28 cellular contexts compared by ENCODE assay signal in the genomic region with DNA sequence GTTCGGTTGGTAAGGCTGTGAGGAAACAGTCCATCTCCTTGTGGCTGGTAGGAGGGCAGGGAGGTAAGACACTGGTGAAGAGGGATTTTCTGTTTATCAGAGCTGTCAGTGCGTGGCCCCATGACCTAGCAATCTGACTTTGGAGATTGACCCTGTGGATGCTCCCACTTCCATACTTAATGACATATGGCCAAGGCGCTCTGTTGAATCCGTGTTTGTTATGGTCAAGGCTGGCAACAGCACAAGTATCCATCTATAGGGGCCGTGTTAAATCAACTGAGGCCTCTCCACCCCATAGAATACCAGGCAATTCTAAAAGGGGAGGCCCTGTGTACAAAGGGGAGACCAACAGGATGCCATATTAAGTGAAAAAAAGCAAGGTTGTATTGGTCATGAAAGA.
"Had no signal": no experiment of that assay in that cellular context is flagged by ENCODE, and none has a peak within 500 bp of the region (broad histone marks: within the 10 kb centered on the region; RNA-seq: fewer than 3 reads in every experiment).

No MANE protein-coding gene starts in this region.

- H3K36me3 Mint-ChIP-seq: stimulated activated effector memory CD8-positive, alpha-beta T cell treated with anti-CD3 and anti-CD28 coated beads, Interleukin-12 subunit alpha, Interleukin-12 subunit beta, amount 100 ng/mL, for 72 hours; stimulated activated memory B cell treated with anti-CD40 and anti-IgM and Interleukin-4, amounts not matched to agents 10 μg/mL and 1 μg/mL and 100 μg/mL, for 72 hours; stimulated activated naive B cell treated with anti-CD40 and anti-IgM and Interleukin-4, amounts not matched to agents 10 μg/mL and 1 μg/mL and 100 μg/mL, for 72 hours; type B pancreatic cell had no signal

- DNase-seq: stimulated activated CD4-positive, alpha-beta T cell treated with anti-CD3 and anti-CD28 coated beads, Interleukin-2, amount 100 ng/mL, for 48 hours; stimulated activated CD4-positive, alpha-beta T cell treated with anti-CD3 and anti-CD28 coated beads, Interleukin-4, amount 100 ng/mL, for 1 hour; stimulated activated CD4-positive, alpha-beta T cell treated with anti-CD3 and anti-CD28 coated beads, Interleukin-4, amount 100 ng/mL, for 24 hours; stimulated activated CD4-positive, alpha-beta T cell treated with anti-CD3 and anti-CD28 coated beads, Interleukin-4, amount 100 ng/mL, for 4 hours; stimulated activated CD8-positive, alpha-beta memory T cell treated with anti-CD3 and anti-CD28 coated beads, Interleukin-4, amount 100 ng/mL, for 48 hours; stimulated activated naive B cell treated with anti-CD40 and anti-IgM and Interleukin-4, amounts not matched to agents 10 μg/mL and 1 μg/mL and 100 μg/mL, for 72 hours; stimulated activated naive CD4-positive, alpha-beta T cell; stimulated activated naive CD4-positive, alpha-beta T cell treated with Interleukin-2 at 50 U/mL for 16 hours; stimulated activated naive CD8-positive, alpha-beta T cell treated with anti-CD3 and anti-CD28 coated beads, Interleukin-15, amount 100 ng/mL, for 72 hours; stimulated activated naive CD8-positive, alpha-beta T cell treated with anti-CD3 and anti-CD28 coated beads, Interleukin-15, Interleukin-2, amounts not matched to agents 100 U/mL and 50 U/mL, for 24 hours; stomach; substantia nigra; testis; thyroid gland; tibial artery; transverse colon; trophoblast cell; upper lobe of left lung; upper lobe of right lung; uterus had no signal

- H3K27ac ChIP-seq: stomach, suprapubic skin, testis, thoracic aorta, thyroid gland, tibial artery, tibial nerve, transverse colon, upper lobe of left lung, upper lobe of right lung, uterus, vagina had no signal

- H3K4me1 ChIP-seq: stomach, suprapubic skin, thyroid gland, tibial artery, tibial nerve, upper lobe of left lung, upper lobe of right lung, uterus, vagina had no signal

- H3K27me3 ChIP-seq: testis, thyroid gland, tibial artery, tibial nerve, transverse colon, upper lobe of left lung, upper lobe of right lung, uterus, vagina had no signal

- H3K4me3 Mint-ChIP-seq: stimulated activated effector memory CD8-positive, alpha-beta T cell treated with anti-CD3 and anti-CD28 coated beads, Interleukin-12 subunit alpha, Interleukin-12 subunit beta, amount 100 ng/mL, for 72 hours; stimulated activated memory B cell treated with anti-CD40 and anti-IgM and Interleukin-4, amounts not matched to agents 10 μg/mL and 1 μg/mL and 100 μg/mL, for 72 hours; stimulated activated naive B cell treated with anti-CD40 and anti-IgM and Interleukin-4, amounts not matched to agents 10 μg/mL and 1 μg/mL and 100 μg/mL, for 72 hours; stimulated activated naive CD8-positive, alpha-beta T cell treated with anti-CD3 and anti-CD28 coated beads, Interleukin-15, amount 100 ng/mL, for 72 hours; stimulated activated naive CD8-positive, alpha-beta T cell treated with anti-CD3 and anti-CD28 coated beads, Interleukin-15, Interleukin-2, amounts not matched to agents 100 ng/mL and 50 ng/mL, for 24 hours; type B pancreatic cell had no signal

- ATAC-seq: stimulated activated effector memory CD8-positive, alpha-beta T cell treated with anti-CD3 and anti-CD28 coated beads, Interleukin-12 subunit alpha, Interleukin-12 subunit beta, amount 100 ng/mL, for 72 hours; stimulated activated memory B cell treated with anti-CD40 and anti-IgM and Interleukin-4, amounts not matched to agents 10 μg/mL and 1 μg/mL and 100 μg/mL, for 72 hours; stimulated activated naive B cell treated with anti-CD40 and anti-IgM and Interleukin-4, amounts not matched to agents 10 μg/mL and 1 μg/mL and 100 μg/mL, for 72 hours; stimulated activated naive CD8-positive, alpha-beta T cell treated with anti-CD3 and anti-CD28 coated beads, Interleukin-15, amount 100 ng/mL, for 72 hours; stimulated activated naive CD8-positive, alpha-beta T cell treated with anti-CD3 and anti-CD28 coated beads, Interleukin-15, Interleukin-2, amounts not matched to agents 100 U/mL and 50 U/mL, for 24 hours; upper lobe of right lung had no signal

- H3K27ac Mint-ChIP-seq: stimulated activated effector memory CD8-positive, alpha-beta T cell treated with anti-CD3 and anti-CD28 coated beads, Interleukin-12 subunit alpha, Interleukin-12 subunit beta, amount 100 ng/mL, for 72 hours; stimulated activated memory B cell treated with anti-CD40 and anti-IgM and Interleukin-4, amounts not matched to agents 10 μg/mL and 1 μg/mL and 100 μg/mL, for 72 hours; stimulated activated naive B cell treated with anti-CD40 and anti-IgM and Interleukin-4, amounts not matched to agents 10 μg/mL and 1 μg/mL and 100 μg/mL, for 72 hours; stimulated activated naive CD8-positive, alpha-beta T cell treated with anti-CD3 and anti-CD28 coated beads, Interleukin-15, amount 100 ng/mL, for 72 hours; stimulated activated naive CD8-positive, alpha-beta T cell treated with anti-CD3 and anti-CD28 coated beads, Interleukin-15, Interleukin-2, amounts not matched to agents 100 ng/mL and 50 ng/mL, for 24 hours; type B pancreatic cell had no signal

- H3K36me3 ChIP-seq: stomach, suprapubic skin, thoracic aorta, thyroid gland, tibial artery, tibial nerve, transverse colon, upper lobe of left lung, upper lobe of right lung, uterus, vagina had no signal

- H3K4me3 ChIP-seq: stomach, suprapubic skin, testis, thoracic aorta, thyroid gland, tibial artery, tibial nerve, transverse colon, upper lobe of left lung, upper lobe of right lung, uterus, vagina had no signal

- H3K4me1 Mint-ChIP-seq: stimulated activated effector memory CD8-positive, alpha-beta T cell treated with anti-CD3 and anti-CD28 coated beads, Interleukin-12 subunit alpha, Interleukin-12 subunit beta, amount 100 ng/mL, for 72 hours; stimulated activated memory B cell treated with anti-CD40 and anti-IgM and Interleukin-4, amounts not matched to agents 10 μg/mL and 1 μg/mL and 100 μg/mL, for 72 hours; stimulated activated naive B cell treated with anti-CD40 and anti-IgM and Interleukin-4, amounts not matched to agents 10 μg/mL and 1 μg/mL and 100 μg/mL, for 72 hours; stimulated activated naive CD8-positive, alpha-beta T cell treated with anti-CD3 and anti-CD28 coated beads, Interleukin-15, amount 100 ng/mL, for 72 hours had no signal

- H3K9me3 Mint-ChIP-seq: stimulated activated effector memory CD8-positive, alpha-beta T cell treated with anti-CD3 and anti-CD28 coated beads, Interleukin-12 subunit alpha, Interleukin-12 subunit beta, amount 100 ng/mL, for 72 hours; stimulated activated memory B cell treated with anti-CD40 and anti-IgM and Interleukin-4, amounts not matched to agents 10 μg/mL and 1 μg/mL and 100 μg/mL, for 72 hours; stimulated activated naive B cell treated with anti-CD40 and anti-IgM and Interleukin-4, amounts not matched to agents 10 μg/mL and 1 μg/mL and 100 μg/mL, for 72 hours; stimulated activated naive CD8-positive, alpha-beta T cell treated with anti-CD3 and anti-CD28 coated beads, Interleukin-15, amount 100 ng/mL, for 72 hours; stimulated activated naive CD8-positive, alpha-beta T cell treated with anti-CD3 and anti-CD28 coated beads, Interleukin-15, Interleukin-2, amounts not matched to agents 100 ng/mL and 50 ng/mL, for 24 hours had no signal

- H3K9me3 ChIP-seq: stomach, suprapubic skin, testis, thoracic aorta, thyroid gland, tibial artery, tibial nerve, transverse colon, upper lobe of left lung, upper lobe of right lung, uterus, vagina had no signal
